Comparison of ENCODE assay signal across 20 cellular contexts in the genomic region with DNA sequence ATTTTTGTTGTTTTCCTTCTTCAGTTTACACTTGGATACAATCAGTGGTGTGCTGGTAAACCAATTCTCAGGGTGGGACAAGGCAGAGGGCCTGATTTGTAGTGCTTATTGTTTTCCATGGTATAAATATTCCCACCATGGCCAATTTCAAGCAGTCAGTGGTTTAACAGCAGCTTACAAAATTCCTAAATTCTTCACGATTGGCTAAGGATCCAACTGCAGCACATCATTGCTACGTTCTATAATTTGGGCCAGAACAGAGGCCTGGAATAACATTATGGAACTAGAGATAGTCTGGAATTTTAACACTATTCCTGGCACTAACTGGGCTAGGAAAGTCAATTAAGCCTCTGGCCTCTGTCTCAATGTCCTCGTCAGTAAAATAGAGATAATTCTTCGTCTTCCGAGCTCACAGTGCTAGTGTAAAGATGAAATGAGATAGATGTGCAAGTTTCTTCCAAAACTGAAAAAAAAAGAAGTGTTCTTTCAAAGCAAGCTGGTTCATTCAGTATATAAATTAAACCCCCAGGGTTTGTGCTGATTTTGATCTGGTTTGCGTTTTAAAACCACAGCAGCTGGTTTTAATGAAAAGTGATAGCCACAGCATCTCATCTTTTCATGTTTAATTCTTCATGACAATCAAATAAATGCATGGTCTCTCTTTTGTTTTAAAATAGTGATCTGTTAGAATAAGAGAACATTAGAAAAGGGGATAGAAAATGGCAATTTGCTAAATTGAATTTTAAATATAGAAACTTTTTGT.
DNase-seq lines count a peak whose midpoint lies in the region; ATAC-seq and TF ChIP-seq lines count a peak whose summit lies in the region.
"Had no signal": no experiment of that assay in that cellular context is flagged by ENCODE, and none has a peak within 500 bp of the region (broad histone marks: within the 10 kb centered on the region; RNA-seq: fewer than 3 reads in every experiment).

No MANE protein-coding gene starts in this region.

- no peak overlapping the region for H3K4me3 ChIP-seq in mesenchymal stem cell (ENCODE audit: insufficient read depth in 1 of 2, low read depth in 1 of 2, low read length in 2 of 2)
- H3K4me3 ChIP-seq: SJCRH30 had no signal

- H3K4me1 ChIP-seq in mesenchymal stem cell (ENCODE audit: control insufficient read depth, insufficient read depth, low read depth, low read length): peaks cover 6% of the 10 kb centered on the region

- no peak overlapping the region for H4K91ac ChIP-seq in mesenchymal stem cell (ENCODE audit: low read length)

- no peak overlapping the region for H3K23ac ChIP-seq in mesenchymal stem cell (ENCODE audit: low read length in 2 of 2)

- H3K79me1 ChIP-seq in mesenchymal stem cell (replicated peaks; ENCODE audit: low read length, poor library complexity, severe bottlenecking): peaks cover 3% of the 10 kb centered on the region

- H3K14ac ChIP-seq in mesenchymal stem cell (ENCODE audit: low read length in 2 of 2): no peak overlapping the region

- ATAC-seq in SK-N-SH treated with all-trans-retinoic acid at 6 μM for 48 hours: peak; percentile 69

- no peak overlapping the region for H2BK12ac ChIP-seq in mesenchymal stem cell (ENCODE audit: low read length in 2 of 2)

- H2AFZ ChIP-seq in mesenchymal stem cell (ENCODE audit: low read depth, low read length): no peak overlapping the region

- H3K4me2 ChIP-seq in mesenchymal stem cell (ENCODE audit: low read length, poor library complexity, severe bottlenecking): no peak overlapping the region

- no peak overlapping the region for H3K27ac ChIP-seq in mesenchymal stem cell (ENCODE audit: low read length, poor library complexity, severe bottlenecking)
- H3K27ac ChIP-seq: C4-2B, HL-60, RWPE1, SJCRH30 had no signal

- DNase-seq in NCI-H2107 treated with DMSO at 0.1 percent for 48 hours (lab: John Stamatoyannopoulos, UW; ENCODE audit: unreplicated experiment) (peak; percentile 23), NCI-H2107 (lab: John Stamatoyannopoulos, UW) (no peak), mesenchymal stem cell (no peak), HuH-7 (ENCODE audit: low spot score) (no peak), NCI-H2081 treated with DMSO at 0.1 percent for 48 hours (lab: John Stamatoyannopoulos, UW) (no peak)
- no peak for DNase-seq in stimulated activated naive CD4-positive, alpha-beta T cell (lab: John Stamatoyannopoulos, UW)
- DNase-seq in activated effector memory CD4-positive, alpha-beta T cell treated with anti-CD3 and anti-CD28 coated beads, Interleukin-2, amount 50 U/mL, for 16 hours: no peak
- DNase-seq: 8988T, COR-L47, DMS153, HCEC 1CT, KBM-7, NCI-H1092, NCI-H187 treated with DMSO at 0.1 percent for 48 hours, NCI-H524 had no signal

- no peak overlapping the region for H3K9ac ChIP-seq in mesenchymal stem cell (ENCODE audit: low read length)

- peaks cover 0 to 9% of the 10 kb centered on the region in 2 experiments for H3K36me3 ChIP-seq in mesenchymal stem cell (ENCODE audit: control insufficient read depth in 1 of 2, insufficient read depth in 2 of 2, low read depth in 1 of 2, low read length in 2 of 2)
- H3K36me3 ChIP-seq: SJCRH30 had no signal

- H4K8ac ChIP-seq in mesenchymal stem cell (ENCODE audit: low read length): no peak overlapping the region

- no peaks in the 10 kb centered on the region for H3K9me3 ChIP-seq in mesenchymal stem cell (ENCODE audit: control insufficient read depth, low read length)
- H3K9me3 ChIP-seq: SJCRH30 had no signal

- H2BK15ac ChIP-seq in mesenchymal stem cell (ENCODE audit: low read depth, poor library complexity, severe bottlenecking): no peak overlapping the region

- H2BK120ac ChIP-seq in mesenchymal stem cell (ENCODE audit: low read depth, low read length): no peak overlapping the region

- no peak overlapping the region for H2BK5ac ChIP-seq in mesenchymal stem cell (ENCODE audit: low read depth, low read length, poor library complexity, severe bottlenecking)

- no peak overlapping the region for H3K4ac ChIP-seq in mesenchymal stem cell (ENCODE audit: low read depth in 1 of 2, low read length in 2 of 2)

- WGBS in mesenchymal stem cell: 89% methylated on average over 5 of the region's 6 CpGs

- peak overlapping the region in 1 of 2 experiments; percentile 21 for H3K18ac ChIP-seq in mesenchymal stem cell (ENCODE audit: low read depth in 1 of 2, low read length in 2 of 2)

- H2AK5ac ChIP-seq in mesenchymal stem cell (ENCODE audit: low read length, severe bottlenecking): peak overlapping the region; percentile 62

- H3K27me3 ChIP-seq in mesenchymal stem cell (ENCODE audit: control insufficient read depth in 1 of 2, insufficient read depth in 1 of 2, low read length in 2 of 2): no peaks in the 10 kb centered on the region
- H3K27me3 ChIP-seq: SJCRH30 had no signal

TF ChIP-seq in SK-N-SH treated with all-trans-retinoic acid at 6 μM for 48 hours, 23 proteins besides CTCF, POLR2A, EP300 and RAD21:
- TF ChIP-seq ZNF8 (CRISPR knock-in tag; IDR thresholded peaks at IDR 0.05) (no peak), TOX (CRISPR knock-in tag; IDR thresholded peaks at IDR 0.05; ENCODE audit: borderline replicate concordance) (0 out of 2 replicates have a peak, but pooled peaks have one; percentile 31)
TF ChIP-seq in SK-N-SH treated with all-trans-retinoic acid at 6 μM for 48 hours: peak in this region for 1.
